In genomic region chr3:65603631-65604030, GRCh38 we compare ENCODE assay signal across 2 cellular contexts.
TF ChIP-seq lines count a peak whose summit lies in the region.

No MANE protein-coding gene starts in this region.

TF ChIP-seq in K562, 482 proteins besides CTCF, POLR2A, EP300 and RAD21:
- TF ChIP-seq ZEB2 (IDR thresholded peaks at IDR 0.05) (no peak), ZNF592 (IDR thresholded peaks at IDR 0.05) (peak; percentile 88; the same call in 1 of the 2 replicates), YY1 (IDR thresholded peaks at IDR 0.05; ENCODE audit: borderline replicate concordance in 1 of 3, control insufficient read depth in 1 of 3, extremely low read depth in 1 of 3, insufficient read depth in 3 of 3, insufficient read length in 1 of 3, insufficient replicate concordance in 2 of 3, low read depth in 1 of 3, low read length in 2 of 3) (peak in 1 of 3 experiments; percentile 76), IRF1 (CRISPR knock-in tag; IDR thresholded peaks at IDR 0.05; ENCODE audit: borderline replicate concordance) (no peak), SMAD4 (CRISPR knock-in tag; conservative IDR thresholded peaks at IDR 0.05) (0 out of 2 replicates have a peak, but pooled peaks have one; percentile 38), NR4A1 (CRISPR knock-in tag; IDR thresholded peaks at IDR 0.05) (no peak), NR4A1 (tag; IDR thresholded peaks at IDR 0.05) (peak; percentile 72)
- TF ChIP-seq, protein P1, sequence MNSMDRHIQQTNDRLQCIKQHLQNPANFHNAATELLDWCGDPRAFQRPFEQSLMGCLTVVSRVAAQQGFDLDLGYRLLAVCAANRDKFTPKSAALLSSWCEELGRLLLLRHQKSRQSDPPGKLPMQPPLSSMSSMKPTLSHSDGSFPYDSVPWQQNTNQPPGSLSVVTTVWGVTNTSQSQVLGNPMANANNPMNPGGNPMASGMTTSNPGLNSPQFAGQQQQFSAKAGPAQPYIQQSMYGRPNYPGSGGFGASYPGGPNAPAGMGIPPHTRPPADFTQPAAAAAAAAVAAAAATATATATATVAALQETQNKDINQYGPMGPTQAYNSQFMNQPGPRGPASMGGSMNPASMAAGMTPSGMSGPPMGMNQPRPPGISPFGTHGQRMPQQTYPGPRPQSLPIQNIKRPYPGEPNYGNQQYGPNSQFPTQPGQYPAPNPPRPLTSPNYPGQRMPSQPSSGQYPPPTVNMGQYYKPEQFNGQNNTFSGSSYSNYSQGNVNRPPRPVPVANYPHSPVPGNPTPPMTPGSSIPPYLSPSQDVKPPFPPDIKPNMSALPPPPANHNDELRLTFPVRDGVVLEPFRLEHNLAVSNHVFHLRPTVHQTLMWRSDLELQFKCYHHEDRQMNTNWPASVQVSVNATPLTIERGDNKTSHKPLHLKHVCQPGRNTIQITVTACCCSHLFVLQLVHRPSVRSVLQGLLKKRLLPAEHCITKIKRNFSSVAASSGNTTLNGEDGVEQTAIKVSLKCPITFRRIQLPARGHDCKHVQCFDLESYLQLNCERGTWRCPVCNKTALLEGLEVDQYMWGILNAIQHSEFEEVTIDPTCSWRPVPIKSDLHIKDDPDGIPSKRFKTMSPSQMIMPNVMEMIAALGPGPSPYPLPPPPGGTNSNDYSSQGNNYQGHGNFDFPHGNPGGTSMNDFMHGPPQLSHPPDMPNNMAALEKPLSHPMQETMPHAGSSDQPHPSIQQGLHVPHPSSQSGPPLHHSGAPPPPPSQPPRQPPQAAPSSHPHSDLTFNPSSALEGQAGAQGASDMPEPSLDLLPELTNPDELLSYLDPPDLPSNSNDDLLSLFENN (IDR thresholded peaks at IDR 0.05; ENCODE audit: low read depth in 2 of 2, low read length in 2 of 2) = no peak

TF ChIP-seq in H1, 55 proteins besides CTCF, POLR2A, EP300 and RAD21:
- 0 out of 2 replicates have a peak, but pooled peaks have one; percentile 20 for TF ChIP-seq YY1 (IDR thresholded peaks at IDR 0.05; ENCODE audit: low read depth, low read length)
- TF ChIP-seq, protein P2, sequence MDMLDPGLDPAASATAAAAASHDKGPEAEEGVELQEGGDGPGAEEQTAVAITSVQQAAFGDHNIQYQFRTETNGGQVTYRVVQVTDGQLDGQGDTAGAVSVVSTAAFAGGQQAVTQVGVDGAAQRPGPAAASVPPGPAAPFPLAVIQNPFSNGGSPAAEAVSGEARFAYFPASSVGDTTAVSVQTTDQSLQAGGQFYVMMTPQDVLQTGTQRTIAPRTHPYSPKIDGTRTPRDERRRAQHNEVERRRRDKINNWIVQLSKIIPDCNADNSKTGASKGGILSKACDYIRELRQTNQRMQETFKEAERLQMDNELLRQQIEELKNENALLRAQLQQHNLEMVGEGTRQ (IDR thresholded peaks at IDR 0.05; ENCODE audit: low read length) = no peak
